Comparison of ENCODE assay signal across 11 cellular contexts in genomic region chr19:3990815-3991117, GRCh38. TPM values are rescaled to one million over a fixed set of nuclear protein-coding genes. Genes with fewer than 3 reads are reported as not detected.
A peak's percentile ranks its signal among the peaks of the same experiment; 100 is the strongest.
DNase-seq lines count a peak whose midpoint lies in the region; ATAC-seq, FAIRE-seq and TF ChIP-seq lines count a peak whose summit lies in the region.
"Had no signal": no experiment of that assay in that cellular context is flagged by ENCODE, and none has a peak within 500 bp of the region (broad histone marks: within the 10 kb centered on the region; RNA-seq: fewer than 3 reads in every experiment).

No MANE protein-coding gene starts in this region.

- POLR2A ChIA-PET in HepG2 (lab: Yijun Ruan, JAX): interaction anchor here (1.0 to 1.6 kb wide), 4 partner anchors 13 to 20 kb away, joined by 3 to 12 read pairs (median 3); partner anchors contain the start of gene DAPK3
- POLR2A ChIA-PET in WTC11 (lab: Charles Lee): no interaction called here

- no peaks in the 10 kb centered on the region for H3K27me3 ChIP-seq in HepG2 (ENCODE audit: control insufficient read depth in 1 of 2, insufficient read depth in 2 of 2, low read length in 2 of 2)
- H3K27me3 ChIP-seq in right lobe of liver: no peaks in the 10 kb centered on the region
- H3K27me3 ChIP-seq: BE2C, colonic mucosa had no signal

- H3K36me3 ChIP-seq in HepG2 (replicated peaks in 1 of 2; ENCODE audit: control insufficient read depth in 1 of 2, insufficient read depth in 2 of 2, low read length in 2 of 2): no peaks in the 10 kb centered on the region
- no peaks in the 10 kb centered on the region for H3K36me3 ChIP-seq in right lobe of liver
- H3K36me3 ChIP-seq: BE2C, colonic mucosa had no signal

- H3K4me1 Mint-ChIP-seq in WTC11 (peaks cover 14% of the 10 kb centered on the region), immature natural killer cell (peaks cover 20 to 26% of the 10 kb centered on the region in 2 donors), type B pancreatic cell (ENCODE audit: unreplicated experiment) (peaks cover 20% of the 10 kb centered on the region)

- intact Hi-C loops in HepG2 (cut with micrococcal nuclease; ENCODE audit: unreplicated experiment) (loop anchor here (1.0 kb wide), 1 partner anchor 63 kb away; no protein-coding TSS in a partner anchor), right lobe of liver (cut with DNase I) (no loop called here), Right ventricle myocardium superior (cut with DNase I) (no loop called here)

- CTCF ChIA-PET in HepG2 (lab: Yijun Ruan, JAX; ENCODE audit: low intra/inter-chr PET ratio, low total read pairs) (no interaction called here), WTC11 (lab: Charles Lee) (interaction anchor here (1.6 to 2.4 kb wide), 3 partner anchors 17 to 150 kb away, joined by 5 to 8 read pairs (median 5); partner anchors contain the start of gene PIAS4)

- H3K27ac Mint-ChIP-seq in WTC11 (no peak overlapping the region), immature natural killer cell (peak overlapping the region in 1 of 6 donors; percentile 20), type B pancreatic cell (no peak overlapping the region)

- peaks cover 21% of the 10 kb centered on the region for H3K27me3 Mint-ChIP-seq in WTC11 (ENCODE audit: low read depth)
- H3K27me3 Mint-ChIP-seq in immature natural killer cell (ENCODE audit: low read depth in 3 of 3): peaks cover 11 to 23% (median 13%) of the 10 kb centered on the region in 3 donors
- no peaks in the 10 kb centered on the region for H3K27me3 Mint-ChIP-seq in type B pancreatic cell

- H3K79me2 ChIP-seq in HepG2 (ENCODE audit: insufficient read depth, low read length): no peaks in the 10 kb centered on the region

- no peaks in the 10 kb centered on the region for H4K20me1 ChIP-seq in HepG2 (ENCODE audit: insufficient read depth, low read length)

- H3K4me3 Mint-ChIP-seq in WTC11 (no peak overlapping the region), immature natural killer cell (peak overlapping the region in 3 of 5 donors; percentile 28 to 60 (median 51)), type B pancreatic cell (peak overlapping the region; percentile 39)

- H2AFZ ChIP-seq in HepG2 (ENCODE audit: low read length): peak overlapping the region; percentile 70

- ATAC-seq in HepG2: no peak
- no peak for ATAC-seq in right lobe of liver
- ATAC-seq in WTC11: no peak
- no peak for ATAC-seq in Right ventricle myocardium superior (ENCODE audit: poor library complexity)

- no TSS peak for BruUV-seq in HepG2 (replicated peaks; lab: Mats Ljungman, UMichigan)

- TF ChIP-seq EP300 in HepG2 (IDR thresholded peaks at IDR 0.05; ENCODE audit: low read depth in 2 of 2, low read length in 2 of 2) (no peak), HepG2 (CRISPR knock-in tag; IDR thresholded peaks at IDR 0.05; ENCODE audit: borderline replicate concordance) (no peak)

- H3K9me3 Mint-ChIP-seq in WTC11 (peaks cover 6% of the 10 kb centered on the region), immature natural killer cell (no peaks in the 10 kb centered on the region), type B pancreatic cell (no peaks in the 10 kb centered on the region)

- DNase-seq in HepG2 (ENCODE audit: low spot score): no peak
- no peak for DNase-seq in right lobe of liver
- DNase-seq in WTC11 (ENCODE audit: low spot score): no peak
- DNase-seq in immature natural killer cell: no peak
- no peak for DNase-seq in type B pancreatic cell (ENCODE audit: extremely low spot score, unreplicated experiment)
- no peak for DNase-seq in Right ventricle myocardium superior
- DNase-seq in NCI-H526 treated with DMSO at 0.1 percent for 48 hours (lab: John Stamatoyannopoulos, UW): no peak
- DNase-seq in amygdala (lab: John Stamatoyannopoulos, UW): no peak
- DNase-seq: activated gamma-delta T cell had no signal

- H3K4me2 ChIP-seq in HepG2 (ENCODE audit: low read depth, low read length): peak overlapping the region; percentile 76

- TF ChIP-seq POLR2A in HepG2 (IDR thresholded peaks at IDR 0.05; ENCODE audit: insufficient read depth in 1 of 2, low read depth in 2 of 2, low read length in 2 of 2) (no peak), right lobe of liver (IDR thresholded peaks at IDR 0.05) (no peak)

- H3K9ac ChIP-seq in HepG2 (ENCODE audit: insufficient read depth, low read depth, low read length): no peak overlapping the region; the same call in 1 of the 2 replicates

- H3K36me3 Mint-ChIP-seq in WTC11 (no peaks in the 10 kb centered on the region), immature natural killer cell (no peaks in the 10 kb centered on the region), type B pancreatic cell (no peaks in the 10 kb centered on the region)

- no peak for TF ChIP-seq CTCF in HepG2 (CRISPR knock-in tag; IDR thresholded peaks at IDR 0.05)
- no peak for TF ChIP-seq CTCF in right lobe of liver (IDR thresholded peaks at IDR 0.05)
- TF ChIP-seq CTCF in WTC11 (IDR thresholded peaks at IDR 0.05): no peak
- TF ChIP-seq CTCF in type B pancreatic cell (conservative IDR thresholded peaks at IDR 0.05): no peak

- H3K4me3 ChIP-seq in HepG2 (replicated peaks in 1 of 3; ENCODE audit: insufficient read depth in 1 of 3, low read depth in 2 of 3, low read length in 3 of 3) (0 out of 6 replicates have a peak overlapping the region, but pooled peaks of 1 of the 3 experiments have one; percentile 71), right lobe of liver (no peak overlapping the region)

- no peak for TF ChIP-seq RAD21 in HepG2 (CRISPR knock-in tag; IDR thresholded peaks at IDR 0.05)

- H3K4me1 ChIP-seq in HepG2 (ENCODE audit: insufficient read depth, low read length): peaks cover 40% of the 10 kb centered on the region
- H3K4me1 ChIP-seq in right lobe of liver: peaks cover 0 to 19% (median 11%) of the 10 kb centered on the region in 4 donors

- in situ Hi-C loops in HepG2 (cut with HindIII; ENCODE audit: extremely low pct_ligation_motif_present, low pct_unique_long_range_greater_than_20kb): no loop called here

- 89% methylated on average over 3 of the region's 3 CpGs for WGBS in HepG2 (ENCODE audit: low lambda C conversion rate)
- 69% methylated on average over 3 of the region's 3 CpGs for WGBS in right lobe of liver (ENCODE audit: insufficient coverage, low coverage, low lambda C conversion rate, missing lambda C conversion rate)

- H3K27ac ChIP-seq in HepG2 (ENCODE audit: extremely low read length, insufficient read depth, low read length) (no peak overlapping the region), right lobe of liver (no peak overlapping the region)

- no peaks in the 10 kb centered on the region for H3K9me3 ChIP-seq in HepG2 (ENCODE audit: low read length)
- H3K9me3 ChIP-seq in right lobe of liver: no peaks in the 10 kb centered on the region
- H3K9me3 ChIP-seq: BE2C, colonic mucosa had no signal

- FAIRE-seq in HepG2 (lab: Jason Lieb, UNC): no peak

RNA-seq across cellular contexts. Expression of gene EEF2, which starts 5.5 kb away (rescaled TPM):
- total RNA-seq in HepG2 (2016; rRNA removed; fragmentation: Illumina TruSeq; extraction: Trizol): 1,722 and 1,777 TPM in 2 replicates
- 663 and 837 TPM in 2 replicates for total RNA-seq in HepG2 (2016; cell fraction: cytosol; rRNA removed; fragmentation: Illumina TruSeq; extraction: Trizol; ENCODE audit: low read depth)
- total RNA-seq in HepG2 (2016; cell fraction: insoluble cytoplasmic fraction; rRNA removed; fragmentation: Illumina TruSeq; extraction: Trizol): 1,312 and 1,845 TPM in 2 replicates
- total RNA-seq in HepG2 (2016; cell fraction: membrane; rRNA removed; fragmentation: Illumina TruSeq; extraction: Trizol): 2,334 and 2,783 TPM in 2 replicates
- 709 and 773 TPM in 2 replicates for total RNA-seq in HepG2 (2016; cell fraction: nucleus; rRNA removed; fragmentation: Illumina TruSeq; extraction: Trizol)
- polyA plus RNA-seq in HepG2 (2011; rRNA removed): 1,441 and 1,465 TPM in 2 replicates
- 1,619 and 2,301 TPM in 2 replicates for polyA plus RNA-seq in HepG2 (2011; cell fraction: cytosol; rRNA removed)
- polyA plus RNA-seq in HepG2 (2011; cell fraction: nucleus; rRNA removed): 945 and 1,058 TPM in 2 replicates
- 2,825 and 3,817 TPM in 2 replicates for polyA plus RNA-seq in HepG2 (2012)
- polyA plus RNA-seq in HepG2 (2016; cell fraction: cytosol; fragmentation: Illumina TruSeq; extraction: Trizol; ENCODE audit: low read depth): 660 and 778 TPM in 2 replicates
- 1,198 and 1,548 TPM in 2 replicates for polyA plus RNA-seq in HepG2 (2016; cell fraction: insoluble cytoplasmic fraction; fragmentation: Illumina TruSeq; extraction: Trizol; ENCODE audit: low read depth)
- 1,837 and 2,206 TPM in 2 replicates for polyA plus RNA-seq in HepG2 (2016; cell fraction: membrane; fragmentation: Illumina TruSeq; extraction: Trizol; ENCODE audit: low read depth)
- polyA plus RNA-seq in HepG2 (2016; cell fraction: nucleus; fragmentation: Illumina TruSeq; extraction: Trizol; ENCODE audit: insufficient read depth, low read depth): 1,012 and 1,080 TPM in 2 replicates
- polyA minus RNA-seq in HepG2 (2011; rRNA and poly(A)+ RNA removed; ENCODE audit: low replicate concordance): 1,462 and 3,209 TPM in 2 replicates
- polyA minus RNA-seq in HepG2 (2011; cell fraction: cytosol; rRNA and poly(A)+ RNA removed): 1,805 and 1,823 TPM in 2 replicates
- 434 and 615 TPM in 2 replicates for polyA minus RNA-seq in HepG2 (2011; cell fraction: nucleus; rRNA and poly(A)+ RNA removed)
- total RNA-seq in right lobe of liver: 1,000 to 10,000 TPM in 4 of 6 experiments, 100 to 1,000 TPM in 2; 933 to 1,231 (median 1,031) TPM
- total RNA-seq in WTC11 (2021): 3,572 to 3,864 TPM (median 3,852 TPM) in 3 replicates
- polyA plus RNA-seq in immature natural killer cell: 100 to 1,000 TPM; 167 to 381 (median 325) TPM
- total RNA-seq in type B pancreatic cell (ENCODE audit: low replicate concordance): 2,827 and 2,929 TPM in 2 replicates
- 1,974 TPM for total RNA-seq in Right ventricle myocardium superior

RNA-seq across cellular contexts. Expression of gene PIAS4, which starts 16.8 kb away (rescaled TPM):
- total RNA-seq in HepG2 (2016; rRNA removed; fragmentation: Illumina TruSeq; extraction: Trizol) (20.1 and 22.4 TPM in 2 replicates), right lobe of liver (10 to 100 TPM in 5 of 6 experiments, 1 to 10 TPM in 1; 9.9 to 20.0 (median 14.9) TPM), WTC11 (2021) (45.5 to 46.0 TPM (median 45.9 TPM) in 3 replicates), type B pancreatic cell (ENCODE audit: low replicate concordance) (39.8 and 42.3 TPM in 2 replicates), Right ventricle myocardium superior (16.7 TPM)
- 4.3 and 5.1 TPM in 2 replicates for total RNA-seq in HepG2 (2016; cell fraction: cytosol; rRNA removed; fragmentation: Illumina TruSeq; extraction: Trizol; ENCODE audit: low read depth)
- total RNA-seq in HepG2 (2016; cell fraction: insoluble cytoplasmic fraction; rRNA removed; fragmentation: Illumina TruSeq; extraction: Trizol): 16.7 and 23.3 TPM in 2 replicates
- 9.8 and 11.2 TPM in 2 replicates for total RNA-seq in HepG2 (2016; cell fraction: membrane; rRNA removed; fragmentation: Illumina TruSeq; extraction: Trizol)
- 9.7 and 15.2 TPM in 2 replicates for total RNA-seq in HepG2 (2016; cell fraction: nucleus; rRNA removed; fragmentation: Illumina TruSeq; extraction: Trizol)
- polyA plus RNA-seq in HepG2 (2011; rRNA removed) (8.7 and 9.0 TPM in 2 replicates), immature natural killer cell (1 to 10 TPM; 6.1 to 8.5 (median 7.3) TPM)
- polyA plus RNA-seq in HepG2 (2011; cell fraction: cytosol; rRNA removed): 11.2 and 43.1 TPM in 2 replicates
- 22.4 and 27.4 TPM in 2 replicates for polyA plus RNA-seq in HepG2 (2011; cell fraction: nucleus; rRNA removed)
- polyA plus RNA-seq in HepG2 (2012): 19.1 and 20.7 TPM in 2 replicates
- polyA plus RNA-seq in HepG2 (2016; cell fraction: cytosol; fragmentation: Illumina TruSeq; extraction: Trizol; ENCODE audit: low read depth): 3.3 and 3.5 TPM in 2 replicates
- 18.2 and 33.3 TPM in 2 replicates for polyA plus RNA-seq in HepG2 (2016; cell fraction: insoluble cytoplasmic fraction; fragmentation: Illumina TruSeq; extraction: Trizol; ENCODE audit: low read depth)
- 5.6 and 5.9 TPM in 2 replicates for polyA plus RNA-seq in HepG2 (2016; cell fraction: membrane; fragmentation: Illumina TruSeq; extraction: Trizol; ENCODE audit: low read depth)
- 36.3 and 39.1 TPM in 2 replicates for polyA plus RNA-seq in HepG2 (2016; cell fraction: nucleus; fragmentation: Illumina TruSeq; extraction: Trizol; ENCODE audit: insufficient read depth, low read depth)
- polyA minus RNA-seq in HepG2 (2011; rRNA and poly(A)+ RNA removed; ENCODE audit: low replicate concordance): 12.2 and 13.9 TPM in 2 replicates
- polyA minus RNA-seq in HepG2 (2011; cell fraction: cytosol; rRNA and poly(A)+ RNA removed): 5.1 and 7.7 TPM in 2 replicates
- 14.5 and 15.1 TPM in 2 replicates for polyA minus RNA-seq in HepG2 (2011; cell fraction: nucleus; rRNA and poly(A)+ RNA removed)

RNA-seq across cellular contexts. Expression of gene DAPK3, which starts 19.9 kb away (rescaled TPM):
- 22.0 and 30.5 TPM in 2 replicates for total RNA-seq in HepG2 (2016; rRNA removed; fragmentation: Illumina TruSeq; extraction: Trizol)
- total RNA-seq in HepG2 (2016; cell fraction: cytosol; rRNA removed; fragmentation: Illumina TruSeq; extraction: Trizol; ENCODE audit: low read depth): 5.0 and 5.5 TPM in 2 replicates
- 18.7 and 32.5 TPM in 2 replicates for total RNA-seq in HepG2 (2016; cell fraction: insoluble cytoplasmic fraction; rRNA removed; fragmentation: Illumina TruSeq; extraction: Trizol)
- total RNA-seq in HepG2 (2016; cell fraction: membrane; rRNA removed; fragmentation: Illumina TruSeq; extraction: Trizol): 9.6 and 13.4 TPM in 2 replicates
- 20.1 and 21.1 TPM in 2 replicates for total RNA-seq in HepG2 (2016; cell fraction: nucleus; rRNA removed; fragmentation: Illumina TruSeq; extraction: Trizol)
- 37.3 and 51.9 TPM in 2 replicates for polyA plus RNA-seq in HepG2 (2011; rRNA removed)
- 36.9 and 42.7 TPM in 2 replicates for polyA plus RNA-seq in HepG2 (2011; cell fraction: cytosol; rRNA removed)
- 102 and 107 TPM in 2 replicates for polyA plus RNA-seq in HepG2 (2011; cell fraction: nucleus; rRNA removed)
- 20.1 and 33.8 TPM in 2 replicates for polyA plus RNA-seq in HepG2 (2012)
- polyA plus RNA-seq in HepG2 (2016; cell fraction: cytosol; fragmentation: Illumina TruSeq; extraction: Trizol; ENCODE audit: low read depth): 2.6 and 2.9 TPM in 2 replicates
- polyA plus RNA-seq in HepG2 (2016; cell fraction: insoluble cytoplasmic fraction; fragmentation: Illumina TruSeq; extraction: Trizol; ENCODE audit: low read depth): 20.1 and 23.6 TPM in 2 replicates
- polyA plus RNA-seq in HepG2 (2016; cell fraction: membrane; fragmentation: Illumina TruSeq; extraction: Trizol; ENCODE audit: low read depth): 5.9 and 6.0 TPM in 2 replicates
- 45.3 and 46.8 TPM in 2 replicates for polyA plus RNA-seq in HepG2 (2016; cell fraction: nucleus; fragmentation: Illumina TruSeq; extraction: Trizol; ENCODE audit: insufficient read depth, low read depth)
- 44.0 and 66.3 TPM in 2 replicates for polyA minus RNA-seq in HepG2 (2011; rRNA and poly(A)+ RNA removed; ENCODE audit: low replicate concordance)
- 15.7 and 22.0 TPM in 2 replicates for polyA minus RNA-seq in HepG2 (2011; cell fraction: cytosol; rRNA and poly(A)+ RNA removed)
- 24.7 and 27.2 TPM in 2 replicates for polyA minus RNA-seq in HepG2 (2011; cell fraction: nucleus; rRNA and poly(A)+ RNA removed)
- total RNA-seq in right lobe of liver: 10 to 100 TPM; 13.1 to 63.7 (median 24.9) TPM
- 61.5 to 73.5 TPM (median 68.4 TPM) in 3 replicates for total RNA-seq in WTC11 (2021)
- 10 to 100 TPM; 28.3 to 45.3 (median 29.6) TPM for polyA plus RNA-seq in immature natural killer cell
- 83.5 and 93.0 TPM in 2 replicates for total RNA-seq in type B pancreatic cell (ENCODE audit: low replicate concordance)
- total RNA-seq in Right ventricle myocardium superior: 70.5 TPM

RNA-seq across cellular contexts. Expression of gene NMRK2, which starts 57.9 kb away (rescaled TPM):
- total RNA-seq in HepG2 (2016; rRNA removed; fragmentation: Illumina TruSeq; extraction: Trizol) (not detected in 2 replicates), right lobe of liver (under 1 TPM in 1 of 6 experiments, not detected in 5; 0.17 TPM), WTC11 (2021) (50.4 to 61.9 TPM (median 51.1 TPM) in 3 replicates), type B pancreatic cell (ENCODE audit: low replicate concordance) (0.65 TPM in 1 of 2 replicates, not detected in the other), Right ventricle myocardium superior (589 TPM)
- total RNA-seq in HepG2 (2016; cell fraction: cytosol; rRNA removed; fragmentation: Illumina TruSeq; extraction: Trizol; ENCODE audit: low read depth): not detected in 2 replicates
- not detected in 2 replicates for total RNA-seq in HepG2 (2016; cell fraction: insoluble cytoplasmic fraction; rRNA removed; fragmentation: Illumina TruSeq; extraction: Trizol)
- total RNA-seq in HepG2 (2016; cell fraction: membrane; rRNA removed; fragmentation: Illumina TruSeq; extraction: Trizol): not detected in 2 replicates
- not detected in 2 replicates for total RNA-seq in HepG2 (2016; cell fraction: nucleus; rRNA removed; fragmentation: Illumina TruSeq; extraction: Trizol)
- polyA plus RNA-seq in HepG2 (2011; rRNA removed) (not detected in 2 replicates), immature natural killer cell (not detected)
- not detected in 2 replicates for polyA plus RNA-seq in HepG2 (2011; cell fraction: cytosol; rRNA removed)
- polyA plus RNA-seq in HepG2 (2011; cell fraction: nucleus; rRNA removed): not detected in 2 replicates
- not detected in 2 replicates for polyA plus RNA-seq in HepG2 (2012)
- polyA plus RNA-seq in HepG2 (2016; cell fraction: cytosol; fragmentation: Illumina TruSeq; extraction: Trizol; ENCODE audit: low read depth): not detected in 2 replicates
- polyA plus RNA-seq in HepG2 (2016; cell fraction: insoluble cytoplasmic fraction; fragmentation: Illumina TruSeq; extraction: Trizol; ENCODE audit: low read depth): not detected in 2 replicates
- polyA plus RNA-seq in HepG2 (2016; cell fraction: membrane; fragmentation: Illumina TruSeq; extraction: Trizol; ENCODE audit: low read depth): not detected in 2 replicates
- polyA plus RNA-seq in HepG2 (2016; cell fraction: nucleus; fragmentation: Illumina TruSeq; extraction: Trizol; ENCODE audit: insufficient read depth, low read depth): not detected in 2 replicates
- polyA minus RNA-seq in HepG2 (2011; rRNA and poly(A)+ RNA removed; ENCODE audit: low replicate concordance): not detected in 2 replicates
- polyA minus RNA-seq in HepG2 (2011; cell fraction: cytosol; rRNA and poly(A)+ RNA removed): not detected in 2 replicates
- polyA minus RNA-seq in HepG2 (2011; cell fraction: nucleus; rRNA and poly(A)+ RNA removed): not detected in 2 replicates

Comparison
In these comparisons a context has a peak if more than half of its experiments do, and no peak if none do; other contexts are left out.
1. Of the 50 proteins assayed by ChIP-seq in both HepG2 and WTC11: peak only in HepG2: none; only in WTC11: none; in both: ZNF512; in neither: 49.